Comparison of ENCODE assay signal across 33 cellular contexts in the genomic region with DNA sequence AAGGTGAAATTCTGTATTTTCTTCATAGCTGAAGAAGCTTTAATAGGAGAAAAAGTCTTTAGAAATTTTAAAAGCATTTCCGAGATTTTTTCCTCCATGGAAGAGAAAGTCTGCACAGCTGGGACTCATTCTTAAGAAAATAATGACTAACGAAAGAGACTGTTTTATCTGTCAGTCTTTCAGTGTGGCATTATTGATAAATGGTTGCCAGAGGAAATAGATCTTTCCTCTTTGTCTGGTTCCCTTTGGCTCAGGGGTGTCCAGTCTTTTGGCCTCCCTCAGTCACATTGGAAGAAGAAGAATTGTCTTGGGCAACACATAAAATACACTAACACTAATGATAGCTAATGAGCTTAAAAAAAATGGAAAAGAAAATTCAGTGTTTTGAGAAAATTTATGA. TPM values are rescaled to one million over a fixed set of nuclear protein-coding genes. Genes with fewer than 3 reads are reported as not detected.
"Had no signal": no experiment of that assay in that cellular context is flagged by ENCODE, and none has a peak within 500 bp of the region (broad histone marks: within the 10 kb centered on the region; RNA-seq: fewer than 3 reads in every experiment).

No MANE protein-coding gene starts in this region.

- H3K4me2 ChIP-seq: PC-9, SK-N-SH had no signal

- H3K9ac ChIP-seq: SK-N-SH had no signal

- H3K27ac ChIP-seq: SJSA1 had no signal

- H3K27me3 ChIP-seq: MG63, SJSA1 had no signal

- H3K4me1 ChIP-seq: SJSA1 had no signal

- H2AFZ ChIP-seq: PC-9 had no signal

- H3K9me3 ChIP-seq: MG63, SJSA1, SK-N-SH had no signal

- H3K4me3 ChIP-seq: MG63, PC-9, SJSA1 had no signal

- FAIRE-seq: RCC 7860 had no signal

- ATAC-seq: Panc1 had no signal

- DNase-seq: Kasumi-1, KG1, MG63, NCI-H1048, NCI-H1092 treated with DMSO at 0.1 percent for 48 hours, NCI-H1105 treated with DMSO at 0.1 percent for 48 hours, NCI-H1417, NCI-H1436, NCI-H146, NCI-H1694, NCI-H187, NCI-H1930, NCI-H2029 treated with DMSO at 0.1 percent for 48 hours, NCI-H2081 treated with DMSO at 0.1 percent for 48 hours, NCI-H2107, NCI-H2171, NCI-H226, NCI-H446 treated with DMSO at 0.1 percent for 48 hours, NCI-H510A, NCI-H524, NCI-H526, NCI-H748 treated with DMSO at 0.1 percent for 48 hours, NCI-H82, PC-9, Right ventricle myocardium superior, RPMI8226, SHP77 treated with DMSO at 0.1 percent for 48 hours, SK-N-SH, SW 1271 had no signal

RNA-seq across cellular contexts. Expression of a gene that starts 53.5 kb away (rescaled TPM):
- total RNA-seq: M059J, PC-9, Right ventricle myocardium superior, SJSA1 had no signal
